In genomic region chr20:59144179-59144830, GRCh38 we compare ENCODE assay signal across 13 cellular contexts. TPM values are rescaled to one million over a fixed set of nuclear protein-coding genes. Genes with fewer than 3 reads are reported as not detected.
DNase-seq lines count a peak whose midpoint lies in the region; ATAC-seq and TF ChIP-seq lines count a peak whose summit lies in the region.
"Had no signal": no experiment of that assay in that cellular context is flagged by ENCODE, and none has a peak within 500 bp of the region (broad histone marks: within the 10 kb centered on the region; RNA-seq: fewer than 3 reads in every experiment).

No MANE protein-coding gene starts in this region.

- H3K27me3 Mint-ChIP-seq in H9 (ENCODE audit: low read depth) (peaks cover 12% of the 10 kb centered on the region), activated B cell treated with CpG ODN at 0.5 μM for 24 hours (no peaks in the 10 kb centered on the region)
- no peaks in the 10 kb centered on the region for H3K27me3 Mint-ChIP-seq in activated naive CD4-positive, alpha-beta T cell treated with anti-CD3 and anti-CD28 coated beads, Interleukin-2, amount 10 ng/mL, durations not matched to agents 7 days and 5 days

- no peak overlapping the region for H2BK15ac ChIP-seq in H9 (ENCODE audit: low read depth, low read length)

- no peak overlapping the region for H4K8ac ChIP-seq in H9 (replicated peaks; ENCODE audit: insufficient read length, low read depth, low read length)

- DNase-seq in H9 (peak; percentile 12), activated B cell treated with CpG ODN at 0.5 μM for 24 hours (no peak), D341Med (ENCODE audit: low spot score) (no peak)
- DNase-seq in activated naive CD4-positive, alpha-beta T cell treated with anti-CD3 and anti-CD28 coated beads, Interleukin-2, amount 10 ng/mL, durations not matched to agents 7 days and 5 days: no peak
- peak; percentile 39 for DNase-seq in stimulated activated CD4-positive, alpha-beta T cell treated with anti-CD3 and anti-CD28 coated beads, Interleukin-4, amount 100 ng/mL, for 1 hour
- DNase-seq: GF-D8, SW 1271, thyroid gland had no signal

- POLR2A ChIA-PET in activated B cell treated with CpG ODN at 0.5 μM for 24 hours (lab: Charles Lee): no interaction called here

- H3K4me2 ChIP-seq in H9 (ENCODE audit: insufficient read depth, insufficient read length, low read length): no peak overlapping the region

- H3K9me3 ChIP-seq in H9 (ENCODE audit: control insufficient read depth, low read depth, low read length): peaks cover 3% of the 10 kb centered on the region
- H3K9me3 ChIP-seq: thyroid gland had no signal

- TF ChIP-seq CTCF in H9 (conservative IDR thresholded peaks at IDR 0.05) (no peak), activated B cell treated with CpG ODN at 0.5 μM for 24 hours (IDR thresholded peaks at IDR 0.05) (no peak)

- H3K23ac ChIP-seq in H9 (ENCODE audit: insufficient read length, low read depth, low read length): no peak overlapping the region

- H3K27ac ChIP-seq in H9 (ENCODE audit: insufficient read length, low read depth, low read length): no peak overlapping the region
- H3K27ac ChIP-seq: thyroid gland had no signal

- H3K27me3 ChIP-seq in H9 (ENCODE audit: insufficient read depth, low read length): no peaks in the 10 kb centered on the region
- H3K27me3 ChIP-seq: thyroid gland had no signal

- H3K4me1 Mint-ChIP-seq in H9 (no peaks in the 10 kb centered on the region), activated B cell treated with CpG ODN at 0.5 μM for 24 hours (peaks cover 72% of the 10 kb centered on the region)
- peaks cover 48% of the 10 kb centered on the region for H3K4me1 Mint-ChIP-seq in activated naive CD4-positive, alpha-beta T cell treated with anti-CD3 and anti-CD28 coated beads, Interleukin-2, amount 10 ng/mL, durations not matched to agents 7 days and 5 days

- H2AK5ac ChIP-seq in H9 (ENCODE audit: insufficient read length, low read length): no peak overlapping the region

- no peak overlapping the region for H4K5ac ChIP-seq in H9 (ENCODE audit: insufficient read length, low read depth, low read length)

- H3K4ac ChIP-seq in H9 (ENCODE audit: low read depth, low read length): no peak overlapping the region

- no peak overlapping the region for H3K9ac ChIP-seq in H9 (ENCODE audit: extremely low read depth, insufficient read length, low read length)

- no peak overlapping the region for H2BK12ac ChIP-seq in H9 (ENCODE audit: insufficient read length, low read depth, low read length)

- intact Hi-C loops in activated B cell treated with CpG ODN at 0.5 μM for 24 hours (cut with micrococcal nuclease): no loop called here

- no peak overlapping the region for H3T11ph ChIP-seq in H9 (ENCODE audit: low read length)

- ATAC-seq in activated B cell treated with CpG ODN at 0.5 μM for 24 hours (ENCODE audit: low read depth): peak; percentile 62
- no peak for ATAC-seq in GM21367 (IDR thresholded peaks at IDR 0.05; ENCODE audit: unreplicated experiment)
- no peak for ATAC-seq in HG02678 (IDR thresholded peaks at IDR 0.05; ENCODE audit: unreplicated experiment)

- H3K27ac Mint-ChIP-seq in H9 (no peak overlapping the region), activated B cell treated with CpG ODN at 0.5 μM for 24 hours (peak overlapping the region; percentile 15)
- H3K27ac Mint-ChIP-seq in activated naive CD4-positive, alpha-beta T cell treated with anti-CD3 and anti-CD28 coated beads, Interleukin-2, amount 10 ng/mL, durations not matched to agents 7 days and 5 days: peak overlapping the region; percentile 1

- no peak overlapping the region for H4K91ac ChIP-seq in H9 (ENCODE audit: insufficient read length, low read depth, low read length)

- H3K79me1 ChIP-seq in H9 (ENCODE audit: insufficient read depth, low read depth, low read length, poor library complexity, severe bottlenecking): no peaks in the 10 kb centered on the region

- H3K79me2 ChIP-seq in H9 (ENCODE audit: insufficient read depth, low read length): no peaks in the 10 kb centered on the region

- no peak overlapping the region for H2AFZ ChIP-seq in H9 (ENCODE audit: low read length)

- H3K9me3 Mint-ChIP-seq in H9: peaks cover 6 to 9% of the 10 kb centered on the region in 2 experiments; a peak in 4 of 5 replicates
- no peaks in the 10 kb centered on the region for H3K9me3 Mint-ChIP-seq in activated B cell treated with CpG ODN at 0.5 μM for 24 hours
- H3K9me3 Mint-ChIP-seq in activated naive CD4-positive, alpha-beta T cell treated with anti-CD3 and anti-CD28 coated beads, Interleukin-2, amount 10 ng/mL, durations not matched to agents 7 days and 5 days: no peaks in the 10 kb centered on the region

- H3K18ac ChIP-seq in H9 (ENCODE audit: insufficient read length, low read depth, low read length): no peak overlapping the region

- H2BK5ac ChIP-seq in H9 (ENCODE audit: insufficient read length, low read length): no peak overlapping the region

- peaks cover 0 to 2% (median 0%) of the 10 kb centered on the region in 3 experiments; a peak in 2 of 7 replicates for H3K36me3 Mint-ChIP-seq in H9 (ENCODE audit: insufficient read depth in 1 of 3, low read depth in 3 of 3)
- peaks cover 2% of the 10 kb centered on the region for H3K36me3 Mint-ChIP-seq in activated B cell treated with CpG ODN at 0.5 μM for 24 hours (ENCODE audit: low read depth)
- H3K36me3 Mint-ChIP-seq in activated naive CD4-positive, alpha-beta T cell treated with anti-CD3 and anti-CD28 coated beads, Interleukin-2, amount 10 ng/mL, durations not matched to agents 7 days and 5 days: peaks cover 4% of the 10 kb centered on the region

- H3K56ac ChIP-seq in H9 (ENCODE audit: insufficient read length, low read depth, low read length): no peak overlapping the region

- H2BK120ac ChIP-seq in H9 (ENCODE audit: low read depth, low read length, poor library complexity, severe bottlenecking): no peak overlapping the region

- CTCF ChIA-PET in activated B cell treated with CpG ODN at 0.5 μM for 24 hours (lab: Charles Lee): no interaction called here
- CTCF ChIA-PET in activated naive CD4-positive, alpha-beta T cell treated with anti-CD3 and anti-CD28 coated beads, Interleukin-2, amount 10 ng/mL, durations not matched to agents 7 days and 5 days (lab: Charles Lee): interaction anchor here (1.2 to 1.4 kb wide), 2 partner anchors 22 to 63 kb away, joined by 3 to 6 read pairs; no protein-coding TSS in a partner anchor

- no peak overlapping the region for H3K14ac ChIP-seq in H9 (ENCODE audit: insufficient read depth, low read length)

- H3K23me2 ChIP-seq in H9 (ENCODE audit: insufficient read length, low read depth, low read length, poor library complexity, severe bottlenecking): no peaks in the 10 kb centered on the region

- no CpG with 5 or more reads among the region's 9 CpGs for WGBS in H9 (ENCODE audit: extremely low coverage, insufficient read length, low lambda C conversion rate)

- no peaks in the 10 kb centered on the region for H3K4me1 ChIP-seq in H9 (ENCODE audit: insufficient read depth, low read length)

- H3K4me3 Mint-ChIP-seq in H9 (no peak overlapping the region), activated B cell treated with CpG ODN at 0.5 μM for 24 hours (no peak overlapping the region)
- no peak overlapping the region for H3K4me3 Mint-ChIP-seq in activated naive CD4-positive, alpha-beta T cell treated with anti-CD3 and anti-CD28 coated beads, Interleukin-2, amount 10 ng/mL, durations not matched to agents 7 days and 5 days

- H2BK20ac ChIP-seq in H9 (ENCODE audit: low read depth, low read length, poor library complexity, severe bottlenecking): no peak overlapping the region

- no peaks in the 10 kb centered on the region for H4K20me1 ChIP-seq in H9 (ENCODE audit: control insufficient read depth, insufficient read depth, insufficient read length)

RNA-seq across cellular contexts. Expression of gene ZNF831, which starts 19.3 kb away (rescaled TPM):
- not detected in 2 replicates for total RNA-seq in H9 (2021)
- total RNA-seq in activated B cell treated with CpG ODN at 0.5 μM for 24 hours: 3.2 and 4.0 TPM in 2 replicates
- total RNA-seq: kidney epithelial cell, MCF 10A, renal cortical epithelial cell had no signal

Comparison
In these comparisons a context has a peak if more than half of its experiments do, and no peak if none do; other contexts are left out.
1. DNase-seq: peak in H9 (single experiment) and stimulated activated CD4-positive, alpha-beta T cell treated with anti-CD3 and anti-CD28 coated beads, Interleukin-4, amount 100 ng/mL, for 1 hour (single experiment); none in activated B cell treated with CpG ODN at 0.5 μM for 24 hours (single experiment), activated naive CD4-positive, alpha-beta T cell treated with anti-CD3 and anti-CD28 coated beads, Interleukin-2, amount 10 ng/mL, durations not matched to agents 7 days and 5 days (single experiment) and D341Med (single experiment).
2. H3K27ac Mint-ChIP-seq: peak in activated B cell treated with CpG ODN at 0.5 μM for 24 hours (single experiment) and activated naive CD4-positive, alpha-beta T cell treated with anti-CD3 and anti-CD28 coated beads, Interleukin-2, amount 10 ng/mL, durations not matched to agents 7 days and 5 days (single experiment); none in H9 (0 of 3).